Comparison of ENCODE assay signal across 26 cellular contexts in genomic region chr5:39534701-39535100, GRCh38.
"Had no signal": no experiment of that assay in that cellular context is flagged by ENCODE, and none has a peak within 500 bp of the region (broad histone marks: within the 10 kb centered on the region; RNA-seq: fewer than 3 reads in every experiment).

No MANE protein-coding gene starts in this region.

- DNase-seq: activated CD4-positive, alpha-beta memory T cell treated with anti-CD3 and anti-CD28 coated beads, Interleukin-2, amount 10 ng/mL, durations not matched to agents 7 days and 5 days; activated CD4-positive, alpha-beta T cell treated with anti-CD3 and anti-CD28 coated beads for 1 hour; activated CD4-positive, alpha-beta T cell treated with anti-CD3 and anti-CD28 coated beads for 4 hours; activated CD4-positive, alpha-beta T cell treated with anti-CD3 and anti-CD28 coated beads, Interleukin-2, amount 10 ng/mL, durations not matched to agents 7 days and 5 days; activated CD4-positive, alpha-beta T cell treated with anti-CD3 and anti-CD28 coated beads, Interleukin-2, amount 50 U/mL, for 4 hours; activated CD8-positive, alpha-beta memory T cell treated with anti-CD3 and anti-CD28 coated beads, Interleukin-2, amount 50 U/mL, for 48 hours; activated effector memory CD4-positive, alpha-beta T cell treated with Interleukin-2 at 50 U/mL for 16 hours; activated gamma-delta T cell treated with Interleukin-2 at 50 U/mL for 16 hours; activated naive CD4-positive, alpha-beta T cell treated with anti-CD3 and anti-CD28 coated beads, Interleukin-2, amount 50 U/mL, for 16 hours; activated naive CD4-positive, alpha-beta T cell treated with Interleukin-2 at 50 U/mL for 16 hours; activated T-cell treated with anti-CD3 and anti-CD28 coated beads for 4 hours; activated T-cell treated with anti-CD3 and anti-CD28 coated beads, Interleukin-2, amount 50 U/mL, for 24 hours; activated T-cell treated with anti-CD3 and anti-CD28 coated beads, Interleukin-2, amount 50 U/mL, for 72 hours; amniotic stem cell; anterior cingulate cortex; brain microvascular endothelial cell; effector CD8-positive, alpha-beta T cell; foreskin fibroblast; heart right ventricle; T-helper 2 cell had no signal

- H3K9me3 ChIP-seq: heart right ventricle had no signal

- FAIRE-seq: astrocyte, bronchial epithelial cell, endometrium, frontal cortex had no signal

- H3K4me3 ChIP-seq: coronary artery, heart right ventricle had no signal

- H3K36me3 ChIP-seq: brain microvascular endothelial cell, heart right ventricle had no signal

- H3K27me3 ChIP-seq: brain microvascular endothelial cell had no signal

- H3K27ac ChIP-seq: brain microvascular endothelial cell, coronary artery, heart right ventricle, VCaP had no signal
